8 cellular contexts compared by ENCODE assay signal in genomic region chr7:105589221-105590077, GRCh38. TPM values are rescaled to one million over a fixed set of nuclear protein-coding genes. Genes with fewer than 3 reads are reported as not detected.
DNase-seq lines count a peak whose midpoint lies in the region; ATAC-seq, FAIRE-seq and TF ChIP-seq lines count a peak whose summit lies in the region.

No MANE protein-coding gene starts in this region.

- no peak for TF ChIP-seq EP300 in ovary (IDR thresholded peaks at IDR 0.05)

- peaks cover 3% of the 10 kb centered on the region for H3K36me3 Mint-ChIP-seq in activated T-helper 1 cell treated with anti-CD3 and anti-CD28 coated beads, Interleukin-12 subunit alpha, Interleukin-12 subunit beta, Interleukin-2, Interleukin-4 antibody, amounts not matched to agents 30 ng/mL and 10 ng/mL and 1 ng/mL, durations not matched to agents 14 hours and 24 hours and 36 hours (ENCODE audit: low read depth)

- TF ChIP-seq CTCF in Panc1 (IDR thresholded peaks at IDR 0.05) (peak; percentile 87), ovary (IDR thresholded peaks at IDR 0.05) (peak in 1 of 3 donors; percentile 18)

- H3K27me3 ChIP-seq in Panc1 (ENCODE audit: control insufficient read depth, insufficient read depth, low read length) (no peaks in the 10 kb centered on the region), ovary (no peaks in the 10 kb centered on the region)

- no peak for TF ChIP-seq POLR2A in ovary (IDR thresholded peaks at IDR 0.05)

- in situ Hi-C loops in KBM-7 (cut with MboI; ENCODE audit: low pct_unique_long_range_greater_than_20kb, low sequenced_read_pairs) = no loop called here
- in situ Hi-C loops in Panc1 (cut with HindIII; ENCODE audit: low pct_unique_long_range_greater_than_20kb, low sequenced_read_pairs) = no loop called here

- ATAC-seq in GM21786 (IDR thresholded peaks at IDR 0.05; ENCODE audit: unreplicated experiment) (peak; percentile 89), Panc1 (peak; percentile 94)

- BruUV-seq in Panc1 (replicated peaks; lab: Mats Ljungman, UMichigan) = no TSS peak

- 22 to 31% (median 28%) methylated on average over 6 of the region's 6 CpGs for WGBS in ovary, 3 donors

- peaks cover 3% of the 10 kb centered on the region for H3K27me3 Mint-ChIP-seq in activated T-helper 1 cell treated with anti-CD3 and anti-CD28 coated beads, Interleukin-12 subunit alpha, Interleukin-12 subunit beta, Interleukin-2, Interleukin-4 antibody, amounts not matched to agents 30 ng/mL and 10 ng/mL and 1 ng/mL, durations not matched to agents 14 hours and 24 hours and 36 hours (ENCODE audit: insufficient read depth)

- CTCF ChIA-PET in Panc1 (lab: Charles Lee) = interaction anchor here (0.5 to 1.0 kb wide), 4 partner anchors 18 to 188 kb away, joined by 3 to 4 read pairs (median 4); no protein-coding TSS in a partner anchor

- H3K4me1 Mint-ChIP-seq in activated T-helper 1 cell treated with anti-CD3 and anti-CD28 coated beads, Interleukin-12 subunit alpha, Interleukin-12 subunit beta, Interleukin-2, Interleukin-4 antibody, amounts not matched to agents 30 ng/mL and 10 ng/mL and 1 ng/mL, durations not matched to agents 14 hours and 24 hours and 36 hours (ENCODE audit: low read depth) = peaks cover 19% of the 10 kb centered on the region

- no peaks in the 10 kb centered on the region for H3K9me3 ChIP-seq in Panc1 (ENCODE audit: control insufficient read depth, insufficient read depth, low read depth, low read length)
- no peaks in the 10 kb centered on the region for H3K9me3 ChIP-seq in ovary

- intact Hi-C loops in Panc1 (cut with micrococcal nuclease; ENCODE audit: unreplicated experiment) (no loop called here), ovary (cut with DNase I) (no loop called here)
- intact Hi-C loops in activated T-helper 1 cell treated with anti-CD3 and anti-CD28 coated beads, Interleukin-12 subunit alpha, Interleukin-12 subunit beta, Interleukin-2, Interleukin-4 antibody, amounts not matched to agents 30 ng/mL and 10 ng/mL and 1 ng/mL, durations not matched to agents 14 hours and 24 hours and 36 hours (cut with micrococcal nuclease) = loop anchor here (1.0 to 5.0 kb wide), 2 partner anchors 607 to 666 kb away; no protein-coding TSS in a partner anchor

- POLR2A ChIA-PET in Panc1 (lab: Charles Lee) = interaction anchor here (0.8 kb wide), 1 partner anchor 57 kb away, joined by 16 read pairs; no protein-coding TSS in a partner anchor

- no peak overlapping the region for H3K4me3 Mint-ChIP-seq in activated T-helper 1 cell treated with anti-CD3 and anti-CD28 coated beads, Interleukin-12 subunit alpha, Interleukin-12 subunit beta, Interleukin-2, Interleukin-4 antibody, amounts not matched to agents 30 ng/mL and 10 ng/mL and 1 ng/mL, durations not matched to agents 14 hours and 24 hours and 36 hours

- peak; percentile 87 for DNase-seq in GM03348 (ENCODE audit: low spot score)
- peak; percentile 75 for DNase-seq in KBM-7
- DNase-seq in Panc1 (ENCODE audit: low read depth, low spot score) = peak; percentile 76
- peak; percentile 24 for DNase-seq in activated T-helper 1 cell treated with anti-CD3 and anti-CD28 coated beads, Interleukin-12 subunit alpha, Interleukin-12 subunit beta, Interleukin-2, Interleukin-4 antibody, amounts not matched to agents 30 ng/mL and 10 ng/mL and 1 ng/mL, durations not matched to agents 14 hours and 24 hours and 36 hours (ENCODE audit: low spot score)
- peak; percentile 68 to 71 for DNase-seq in frontal cortex (ENCODE audit: low spot score in 2 of 2)
- DNase-seq in ovary = peak; percentile 40 to 63 (median 48)
- DNase-seq in OCI-M2 (lab: John Stamatoyannopoulos, UW; ENCODE audit: unreplicated experiment) = no peak

- no peak overlapping the region for H3K4me3 ChIP-seq in Panc1 (ENCODE audit: low read depth in 2 of 2, low read length in 2 of 2)
- H3K4me3 ChIP-seq in ovary = no peak overlapping the region

- H3K36me3 ChIP-seq in Panc1 (ENCODE audit: control insufficient read depth, insufficient read depth, low read length) (no peaks in the 10 kb centered on the region), ovary (no peaks in the 10 kb centered on the region)

- H3K27ac ChIP-seq in Panc1 (ENCODE audit: low read length) = no peak overlapping the region
- H3K27ac ChIP-seq in ovary = no peak overlapping the region

- peaks cover 6% of the 10 kb centered on the region for H3K9me3 Mint-ChIP-seq in activated T-helper 1 cell treated with anti-CD3 and anti-CD28 coated beads, Interleukin-12 subunit alpha, Interleukin-12 subunit beta, Interleukin-2, Interleukin-4 antibody, amounts not matched to agents 30 ng/mL and 10 ng/mL and 1 ng/mL, durations not matched to agents 14 hours and 24 hours and 36 hours

- H3K27ac Mint-ChIP-seq in activated T-helper 1 cell treated with anti-CD3 and anti-CD28 coated beads, Interleukin-12 subunit alpha, Interleukin-12 subunit beta, Interleukin-2, Interleukin-4 antibody, amounts not matched to agents 30 ng/mL and 10 ng/mL and 1 ng/mL, durations not matched to agents 14 hours and 24 hours and 36 hours = no peak overlapping the region

- FAIRE-seq in frontal cortex (lab: Jason Lieb, UNC) = no peak

- H3K4me1 ChIP-seq in Panc1 (ENCODE audit: control insufficient read depth, insufficient read depth, low read length) = no peaks in the 10 kb centered on the region
- no peaks in the 10 kb centered on the region for H3K4me1 ChIP-seq in ovary (ENCODE audit: insufficient read depth)

RNA-seq across cellular contexts. Expression of gene EFCAB10, which starts 8.2 kb away (rescaled TPM):
- total RNA-seq in Panc1 (2021; ENCODE audit: unreplicated experiment) = not detected
- polyA plus RNA-seq in Panc1 (2012; ENCODE audit: insufficient read length) = 0.42 TPM
- total RNA-seq in activated T-helper 1 cell treated with anti-CD3 and anti-CD28 coated beads, Interleukin-12 subunit alpha, Interleukin-12 subunit beta, Interleukin-2, Interleukin-4 antibody, amounts not matched to agents 30 ng/mL and 10 ng/mL and 1 ng/mL, durations not matched to agents 14 hours and 24 hours and 36 hours = not detected in 2 replicates
- 3.3 TPM for total RNA-seq in frontal cortex
- total RNA-seq in ovary = 10 to 100 TPM in 1 of 7 donors, 1 to 10 TPM in 1, under 1 TPM in 2, not detected in 3; 0.69 to 11.8 (median 0.97) TPM
- polyA plus RNA-seq in ovary = under 1 TPM; 0.22 to 0.30 TPM

RNA-seq across cellular contexts. Expression of gene RINT1, which starts 57.4 kb away (rescaled TPM):
- total RNA-seq in Panc1 (2021; ENCODE audit: unreplicated experiment) (18.1 TPM), frontal cortex (19.6 TPM), ovary (10 to 100 TPM in 6 of 7 donors, 1 to 10 TPM in 1; 9.7 to 20.2 (median 13.6) TPM)
- 14.3 TPM for polyA plus RNA-seq in Panc1 (2012; ENCODE audit: insufficient read length)
- total RNA-seq in activated T-helper 1 cell treated with anti-CD3 and anti-CD28 coated beads, Interleukin-12 subunit alpha, Interleukin-12 subunit beta, Interleukin-2, Interleukin-4 antibody, amounts not matched to agents 30 ng/mL and 10 ng/mL and 1 ng/mL, durations not matched to agents 14 hours and 24 hours and 36 hours = 21.9 and 32.5 TPM in 2 replicates
- 10 to 100 TPM; 10.2 to 11.4 TPM for polyA plus RNA-seq in ovary
